30 cellular contexts compared by ENCODE assay signal in the genomic region with DNA sequence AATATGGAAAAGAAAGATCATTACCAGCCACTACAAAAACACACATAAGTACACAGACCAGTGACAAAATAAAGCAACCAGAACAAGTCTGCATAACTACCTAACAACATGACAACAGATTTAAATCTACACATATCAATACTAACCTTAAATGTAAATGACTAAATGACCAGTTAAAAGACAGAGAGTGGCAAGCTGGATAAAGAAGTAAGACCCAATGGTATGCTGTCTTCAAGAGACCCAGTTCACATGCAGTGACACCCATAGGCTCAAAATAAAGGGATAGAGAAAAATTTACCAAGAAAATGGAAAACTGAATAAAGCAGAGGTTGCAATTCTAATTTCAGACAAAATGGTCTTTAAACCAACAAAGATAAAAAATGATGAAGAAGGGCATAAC.
"Had no signal": no experiment of that assay in that cellular context is flagged by ENCODE, and none has a peak within 500 bp of the region (broad histone marks: within the 10 kb centered on the region; RNA-seq: fewer than 3 reads in every experiment).

No MANE protein-coding gene starts in this region.

- H3K4me1 ChIP-seq: adrenal gland, ascending aorta, body of pancreas, breast epithelium had no signal

- H3K36me3 ChIP-seq: adrenal gland, ascending aorta, brain microvascular endothelial cell, breast epithelium, cardiac muscle cell had no signal

- H3K27me3 ChIP-seq: adrenal gland, ascending aorta, body of pancreas, brain microvascular endothelial cell, breast epithelium, cardiac muscle cell had no signal

- DNase-seq: activated effector memory CD4-positive, alpha-beta T cell treated with anti-CD3 and anti-CD28 coated beads, Interleukin-2, amount 50 U/mL, for 16 hours; activated effector memory CD4-positive, alpha-beta T cell treated with Interleukin-2 at 50 U/mL for 16 hours; activated gamma-delta T cell; activated gamma-delta T cell treated with Interleukin-2 at 50 U/mL for 16 hours; activated naive CD4-positive, alpha-beta T cell; activated naive CD4-positive, alpha-beta T cell treated with anti-CD3 and anti-CD28 coated beads for 36 hours; activated naive CD4-positive, alpha-beta T cell treated with anti-CD3 and anti-CD28 coated beads, Interleukin-2, amount 10 ng/mL, durations not matched to agents 7 days and 5 days; activated naive CD4-positive, alpha-beta T cell treated with anti-CD3 and anti-CD28 coated beads, Interleukin-2, amount 50 U/mL, for 16 hours; activated naive CD4-positive, alpha-beta T cell treated with Interleukin-2 at 50 U/mL for 16 hours; activated naive CD8-positive, alpha-beta T cell treated with anti-CD3 and anti-CD28 coated beads for 36 hours; activated naive CD8-positive, alpha-beta T cell treated with anti-CD3 and anti-CD28 coated beads, Interleukin-2, amount 10 ng/mL, durations not matched to agents 7 days and 5 days; activated naive CD8-positive, alpha-beta T cell treated with anti-CD3 and anti-CD28 coated beads, Interleukin-2, amount 50 U/mL, for 24 hours; activated T-cell treated with anti-CD3 and anti-CD28 coated beads, Interleukin-2, amount 50 U/mL, for 1 hour; activated T-cell treated with anti-CD3 and anti-CD28 coated beads, Interleukin-2, amount 50 U/mL, for 24 hours; activated T-cell treated with anti-CD3 and anti-CD28 coated beads, Interleukin-2, amount 50 U/mL, for 4 hours; activated T-cell treated with anti-CD3 and anti-CD28 coated beads, Interleukin-2, amount 50 U/mL, for 48 hours; activated T-cell treated with anti-CD3 and anti-CD28 coated beads, Interleukin-2, amount 50 U/mL, for 72 hours; adrenal gland; amniotic stem cell; amygdala; anterior cingulate cortex; aorta; body of pancreas; brain microvascular endothelial cell; caudate nucleus; central memory CD4-positive, alpha-beta T cell; cerebellar nuclear complex had no signal

- H3K4me3 ChIP-seq: adrenal gland, ascending aorta, body of pancreas, breast epithelium, cardiac muscle cell had no signal

- H3K27ac ChIP-seq: adrenal gland, ascending aorta, body of pancreas, brain microvascular endothelial cell, breast epithelium, cardiac muscle cell had no signal

- H3K9me3 ChIP-seq: adrenal gland, body of pancreas had no signal
